ENCODE assay signal across 8 cellular contexts in genomic region chr7:30027065-30027456, GRCh38. TPM values are rescaled to one million over a fixed set of nuclear protein-coding genes. Genes with fewer than 3 reads are reported as not detected.
DNase-seq lines count a peak whose midpoint lies in the region; ATAC-seq and TF ChIP-seq lines count a peak whose summit lies in the region.

No MANE protein-coding gene starts in this region.

- peak overlapping the region; percentile 91 for H3K27ac Mint-ChIP-seq in stimulated activated effector memory CD8-positive, alpha-beta T cell treated with anti-CD3 and anti-CD28 coated beads, Interleukin-12 subunit alpha, Interleukin-12 subunit beta, amount 100 ng/mL, for 72 hours

- peaks cover 30% of the 10 kb centered on the region for H3K4me1 Mint-ChIP-seq in stimulated activated effector memory CD8-positive, alpha-beta T cell treated with anti-CD3 and anti-CD28 coated beads, Interleukin-12 subunit alpha, Interleukin-12 subunit beta, amount 100 ng/mL, for 72 hours

- peaks cover 78% of the 10 kb centered on the region for H3K79me2 ChIP-seq in PC-9 (ENCODE audit: low read depth)

- H3K9me3 Mint-ChIP-seq in stimulated activated effector memory CD8-positive, alpha-beta T cell treated with anti-CD3 and anti-CD28 coated beads, Interleukin-12 subunit alpha, Interleukin-12 subunit beta, amount 100 ng/mL, for 72 hours: no peaks in the 10 kb centered on the region

- no peaks in the 10 kb centered on the region for H3K9me2 ChIP-seq in PC-9 (ENCODE audit: insufficient read depth)

- H3K36me3 ChIP-seq in PC-9 (ENCODE audit: low read depth): 0 out of 2 replicates have a peak, but pooled peaks cover 14% of the 10 kb centered on the region

- CTCF ChIA-PET in PC-9 (lab: Charles Lee): interaction anchor here (0.9 kb wide), 1 partner anchor 35 kb away, joined by 3 read pairs; no protein-coding TSS in a partner anchor

- intact Hi-C loops in PC-9 (cut with micrococcal nuclease; ENCODE audit: unreplicated experiment): loop anchor here (5.0 kb wide), 2 partner anchors 145 to 420 kb away; no protein-coding TSS in a partner anchor

- peak overlapping the region; percentile 93 for H3K4me2 ChIP-seq in PC-9

- H3K9me3 ChIP-seq in PC-9 (ENCODE audit: insufficient read depth, low read depth): no peaks in the 10 kb centered on the region

- DNase-seq in DMS53 (lab: John Stamatoyannopoulos, UW) (peak; percentile 90), H4 (ENCODE audit: low spot score) (peak; percentile 60), PC-9 (peak in 1 of 2 experiments; percentile 84), brain pericyte (ENCODE audit: low read depth, low spot score) (peak; percentile 7), kidney glomerular epithelial cell (lab: John Stamatoyannopoulos, UW) (peak; percentile 73), NCI-H1048 (lab: John Stamatoyannopoulos, UW) (no peak)
- DNase-seq in stimulated activated effector memory CD8-positive, alpha-beta T cell treated with anti-CD3 and anti-CD28 coated beads, Interleukin-12 subunit alpha, Interleukin-12 subunit beta, amount 100 ng/mL, for 72 hours (ENCODE audit: low spot score in 2 of 2): no peak

- H3K27ac ChIP-seq in PC-9: peak overlapping the region; percentile 66

- H3K36me3 Mint-ChIP-seq in stimulated activated effector memory CD8-positive, alpha-beta T cell treated with anti-CD3 and anti-CD28 coated beads, Interleukin-12 subunit alpha, Interleukin-12 subunit beta, amount 100 ng/mL, for 72 hours: peaks cover 5% of the 10 kb centered on the region

- peak overlapping the region; percentile 88 for H2AFZ ChIP-seq in PC-9

- peak overlapping the region; percentile 75 for H3K4me3 ChIP-seq in PC-9

- peaks cover 49% of the 10 kb centered on the region for H3K4me1 ChIP-seq in PC-9 (replicated peaks; ENCODE audit: insufficient read depth)

- no peak for TF ChIP-seq CTCF in PC-9 (conservative IDR thresholded peaks at IDR 0.05)

- no peaks in the 10 kb centered on the region for H3K27me3 ChIP-seq in PC-9 (ENCODE audit: insufficient read depth, low read depth)

- BruUV-seq in PC-9 (replicated peaks; lab: Mats Ljungman, UMichigan): no TSS peak

- H3F3A ChIP-seq in PC-9 (ENCODE audit: insufficient read depth, low read depth): peaks cover 20% of the 10 kb centered on the region

- H3K4me3 Mint-ChIP-seq in stimulated activated effector memory CD8-positive, alpha-beta T cell treated with anti-CD3 and anti-CD28 coated beads, Interleukin-12 subunit alpha, Interleukin-12 subunit beta, amount 100 ng/mL, for 72 hours: no peak overlapping the region

- no peaks in the 10 kb centered on the region for H4K20me1 ChIP-seq in PC-9 (ENCODE audit: insufficient read depth)

- POLR2A ChIA-PET in PC-9 (lab: Charles Lee; ENCODE audit: unreplicated experiment): interaction anchor here (0.7 kb wide), 1 partner anchor 107 kb away, joined by 7 read pairs; no protein-coding TSS in a partner anchor

- peak; percentile 50 for ATAC-seq in stimulated activated effector memory CD8-positive, alpha-beta T cell treated with anti-CD3 and anti-CD28 coated beads, Interleukin-12 subunit alpha, Interleukin-12 subunit beta, amount 100 ng/mL, for 72 hours
- ATAC-seq in HG02798 (IDR thresholded peaks at IDR 0.05; ENCODE audit: poor library complexity, unreplicated experiment): no peak

RNA-seq across cellular contexts. Expression of gene FKBP14, which starts 0.6 kb away (rescaled TPM):
- 41.0 and 73.1 TPM in 2 replicates for total RNA-seq in H4 (2014; rRNA removed; shearing (Covaris generic))
- 29.8 and 29.9 TPM in 2 replicates for total RNA-seq in PC-9 (2021)

RNA-seq across cellular contexts. Expression of gene PLEKHA8, which starts 1.2 kb away (rescaled TPM):
- total RNA-seq in H4 (2014; rRNA removed; shearing (Covaris generic)): 16.7 and 23.3 TPM in 2 replicates
- total RNA-seq in PC-9 (2021): 23.0 and 29.6 TPM in 2 replicates

RNA-seq across cellular contexts. Expression of gene SCRN1, which starts 37.5 kb away (rescaled TPM):
- 114 and 128 TPM in 2 replicates for total RNA-seq in H4 (2014; rRNA removed; shearing (Covaris generic))
- total RNA-seq in PC-9 (2021): 94.4 and 97.5 TPM in 2 replicates

Comparison
In these comparisons a context has a peak if more than half of its experiments do, and no peak if none do; other contexts are left out.
1. DNase-seq: peak in DMS53 (single experiment), H4 (single experiment), brain pericyte (single experiment) and kidney glomerular epithelial cell (single experiment); none in stimulated activated effector memory CD8-positive, alpha-beta T cell treated with anti-CD3 and anti-CD28 coated beads, Interleukin-12 subunit alpha, Interleukin-12 subunit beta, amount 100 ng/mL, for 72 hours (0 of 2) and NCI-H1048 (single experiment).